ENCODE assay signal across 1 cellular context in genomic region chr1:212098771-212099170, GRCh38.
TF ChIP-seq lines count a peak whose summit lies in the region.

No MANE protein-coding gene starts in this region.

TF ChIP-seq in H1, 55 proteins besides CTCF, POLR2A, EP300 and RAD21:
- TF ChIP-seq JUN (IDR thresholded peaks at IDR 0.05; ENCODE audit: low read depth, low read length) (no peak), E2F6 (IDR thresholded peaks at IDR 0.05) (no peak), CBX5 (IDR thresholded peaks at IDR 0.05; ENCODE audit: low read depth, low read length) (no peak), CEBPB (IDR thresholded peaks at IDR 0.05; ENCODE audit: low read depth, low read length) (no peak), TAF7 (optimal IDR thresholded peaks at IDR 0.05; ENCODE audit: borderline replicate concordance, low read depth, low read length) (no peak), YY1 (IDR thresholded peaks at IDR 0.05; ENCODE audit: low read depth, low read length) (no peak), ASH2L (IDR thresholded peaks at IDR 0.05; ENCODE audit: low read length) (no peak), SIX5 (IDR thresholded peaks at IDR 0.05; ENCODE audit: low read depth, low read length) (no peak), BACH1 (IDR thresholded peaks at IDR 0.05; ENCODE audit: low read length) (no peak)
